Comparison of ENCODE assay signal across 18 cellular contexts in the genomic region with DNA sequence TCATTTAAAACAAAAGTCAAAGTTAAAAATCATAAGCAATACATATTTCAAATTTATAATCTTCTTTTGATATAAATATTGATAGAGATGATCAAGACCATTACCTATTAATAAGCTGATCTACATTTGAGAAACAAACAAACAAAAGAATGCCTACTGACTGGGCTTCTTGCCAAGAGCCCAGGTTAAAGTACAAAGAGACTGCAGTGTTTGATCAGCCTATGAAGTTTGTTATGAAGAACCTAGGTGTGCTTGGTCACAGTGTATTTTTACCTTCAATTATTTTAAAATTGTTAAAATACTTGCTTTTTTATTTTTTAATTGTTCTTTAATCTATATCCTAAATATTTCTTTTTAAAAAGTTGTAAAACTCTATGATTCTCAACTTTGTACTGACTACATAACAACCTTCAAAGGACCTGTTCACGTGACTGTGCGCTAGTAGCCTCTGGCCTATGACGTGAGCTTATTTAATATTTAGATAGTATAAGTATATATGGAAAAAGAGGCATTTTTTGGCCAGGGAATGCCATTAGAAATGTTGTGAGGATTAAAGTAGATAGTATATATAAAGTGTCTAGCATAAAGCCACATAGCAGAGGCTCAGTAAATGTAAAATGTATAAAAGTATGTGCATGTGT. TPM values are rescaled to one million over a fixed set of nuclear protein-coding genes. Genes with fewer than 3 reads are reported as not detected.
DNase-seq lines count a peak whose midpoint lies in the region; ATAC-seq, FAIRE-seq and TF ChIP-seq lines count a peak whose summit lies in the region.
"Had no signal": no experiment of that assay in that cellular context is flagged by ENCODE, and none has a peak within 500 bp of the region (broad histone marks: within the 10 kb centered on the region; RNA-seq: fewer than 3 reads in every experiment).

No MANE protein-coding gene starts in this region.

- no peaks in the 10 kb centered on the region for H3K4me1 ChIP-seq in kidney (ENCODE audit: control insufficient read depth in 1 of 2, insufficient read depth in 1 of 2, low read depth in 1 of 2, low read length in 2 of 2)

- no peak overlapping the region for H3K9ac ChIP-seq in kidney (ENCODE audit: low read length in 2 of 2)

- peak; percentile 27 for FAIRE-seq in kidney (lab: Jason Lieb, UNC)
- FAIRE-seq: D721Med, GM12892 had no signal

- ATAC-seq in HG02571 (IDR thresholded peaks at IDR 0.05; ENCODE audit: unreplicated experiment) = no peak

- no peak overlapping the region for H3K4me3 ChIP-seq in kidney (ENCODE audit: low read length in 2 of 2)
- H3K4me3 ChIP-seq in dorsolateral prefrontal cortex = no peak overlapping the region

- H3K27ac ChIP-seq in kidney (ENCODE audit: low read depth in 2 of 2, low read length in 2 of 2) = no peak overlapping the region
- H3K27ac ChIP-seq in dorsolateral prefrontal cortex = no peak overlapping the region

- TF ChIP-seq CTCF in kidney (IDR thresholded peaks at IDR 0.05; ENCODE audit: borderline replicate concordance, extremely low read depth, insufficient read depth) (no peak), dorsolateral prefrontal cortex (IDR thresholded peaks at IDR 0.05 in 54 of 56, conservative IDR thresholded peaks at IDR 0.05 in 2 of 56; ENCODE audit: low read depth in 1 of 56, partially characterized antibody in 56 of 56) (no peak)

- no peaks in the 10 kb centered on the region for H3K36me3 ChIP-seq in kidney (ENCODE audit: control insufficient read depth in 1 of 2, insufficient read depth in 2 of 2, low read length in 2 of 2)

- no peaks in the 10 kb centered on the region for H3K27me3 ChIP-seq in dorsolateral prefrontal cortex

- DNase-seq in DMS53 (lab: John Stamatoyannopoulos, UW) (peak; percentile 54), DMS53 treated with DMSO at 0.1 percent for 48 hours (lab: John Stamatoyannopoulos, UW; ENCODE audit: unreplicated experiment) (no peak), NCI-H345 (lab: John Stamatoyannopoulos, UW) (peak; percentile 26), kidney (no peak), renal cortical epithelial cell (ENCODE audit: low read depth) (peak; percentile 9), dorsolateral prefrontal cortex (no peak), ecto neural progenitor cell (ENCODE audit: low spot score) (no peak)
- DNase-seq: 8988T; CD4-positive, alpha-beta memory T cell; Karpas-422; MM.1S; NCI-H187; NCI-H524; RPMI8226; SIG-M5 had no signal

- H3K9me3 ChIP-seq in kidney (ENCODE audit: control insufficient read depth in 1 of 2, low read length in 2 of 2) = no peaks in the 10 kb centered on the region

- intact Hi-C loops in kidney (cut with DNase I) (no loop called here), dorsolateral prefrontal cortex (cut with DNase I) (no loop called here)

RNA-seq across cellular contexts. Expression of a gene that starts 11.4 kb away (rescaled TPM):
- total RNA-seq in kidney (19.7 TPM), renal cortical epithelial cell (23.7 and 58.5 TPM in 2 replicates), dorsolateral prefrontal cortex (10 to 100 TPM in 86 of 120 experiments, 1 to 10 TPM in 34; 5.8 to 22.6 (median 11.5) TPM)
- 7.1 TPM for polyA plus RNA-seq in kidney (ENCODE audit: insufficient read depth, low read depth, low replicate concordance)

Comparison
In these comparisons a context has a peak if more than half of its experiments do, and no peak if none do; other contexts are left out.
1. DNase-seq: peak in DMS53 (single experiment), NCI-H345 (single experiment) and renal cortical epithelial cell (single experiment); none in DMS53 treated with DMSO at 0.1 percent for 48 hours (single experiment), kidney (single experiment), dorsolateral prefrontal cortex (0 of 10) and ecto neural progenitor cell (single experiment).